ENCODE assay signal across 24 cellular contexts in genomic region chr7:90165724-90166123, GRCh38. TPM values are rescaled to one million over a fixed set of nuclear protein-coding genes. Genes with fewer than 3 reads are reported as not detected.
DNase-seq lines count a peak whose midpoint lies in the region; ATAC-seq, FAIRE-seq and TF ChIP-seq lines count a peak whose summit lies in the region.
"Had no signal": no experiment of that assay in that cellular context is flagged by ENCODE, and none has a peak within 500 bp of the region (broad histone marks: within the 10 kb centered on the region; RNA-seq: fewer than 3 reads in every experiment).

No MANE protein-coding gene starts in this region.

- H3K9me3 ChIP-seq in K562 (replicated peaks; ENCODE audit: control insufficient read depth, insufficient read depth, low read depth, low read length) = no peaks in the 10 kb centered on the region
- no peaks in the 10 kb centered on the region for H3K9me3 ChIP-seq in mucosa of rectum (ENCODE audit: control insufficient read depth in 2 of 2, low read length in 2 of 2)
- H3K9me3 ChIP-seq in effector memory CD4-positive, alpha-beta T cell (ENCODE audit: control insufficient read depth, low read length) = no peaks in the 10 kb centered on the region

- peak in 2 of 3 experiments; percentile 17 to 59 for DNase-seq in NCI-H1417 (lab: John Stamatoyannopoulos, UW)
- DNase-seq in NCI-H1417 treated with DMSO at 0.1 percent for 48 hours (lab: John Stamatoyannopoulos, UW) = no peak
- no peak for DNase-seq in K562 (ENCODE audit: extremely low read depth in 1 of 4, low spot score in 3 of 4)
- no peak for DNase-seq in effector memory CD4-positive, alpha-beta T cell
- DNase-seq in SKM-1 treated with dmso at 0.1 percent for 144 hours (lab: John Stamatoyannopoulos, UW; ENCODE audit: unreplicated experiment) = no peak
- DNase-seq: AML-193; Calu3; CD8-positive, alpha-beta memory T cell; EL; GF-D8; H7; KBM-7; MM.1S; NCI-H1048; NCI-H2081; NCI-H446; NCI-H69; NK-92 treated with Interleukin-12 subunit alpha and Interleukin-12 subunit beta, amount 100 ng/mL, for 24 hours; SIG-M5; SK-N-SH had no signal

- no TSS peak for BruUV-seq in K562 (replicated peaks; lab: Mats Ljungman, UMichigan)

- no peak overlapping the region for H3K4me3 ChIP-seq in K562
- peak overlapping the region in 1 of 2 donors; percentile 42 for H3K4me3 ChIP-seq in mucosa of rectum (ENCODE audit: low read length in 2 of 2)
- H3K4me3 ChIP-seq in effector memory CD4-positive, alpha-beta T cell (ENCODE audit: insufficient read depth, low read depth, low read length, poor library complexity, severe bottlenecking) = no peak overlapping the region

- 0% methylated on average over 2 of the region's 2 CpGs for WGBS in K562 (ENCODE audit: insufficient coverage, low coverage, missing lambda C conversion rate)

- H3K27ac ChIP-seq in K562 (ENCODE audit: extremely low read depth, low read depth, low read length) (no peak overlapping the region), mucosa of rectum (ENCODE audit: low read depth in 2 of 2, low read length in 2 of 2) (peak overlapping the region; percentile 25 to 39)
- H3K27ac ChIP-seq in effector memory CD4-positive, alpha-beta T cell (ENCODE audit: insufficient read depth, low read length, poor library complexity, severe bottlenecking) = no peak overlapping the region
- H3K27ac ChIP-seq: C4-2B had no signal

- intact Hi-C loops in K562 (cut with micrococcal nuclease) = no loop called here

- H3K4me1 ChIP-seq in K562 (replicated peaks in 1 of 2; ENCODE audit: control insufficient read depth in 2 of 2, insufficient read depth in 2 of 2, low read length in 2 of 2) (no peaks in the 10 kb centered on the region), mucosa of rectum (ENCODE audit: control insufficient read depth in 2 of 2, insufficient read depth in 2 of 2, low read length in 2 of 2) (peaks cover 0 to 10% of the 10 kb centered on the region in 2 donors)
- H3K4me1 ChIP-seq in effector memory CD4-positive, alpha-beta T cell (ENCODE audit: control insufficient read depth, insufficient read depth, low read length, poor library complexity, severe bottlenecking) = no peaks in the 10 kb centered on the region

- H4K20me1 ChIP-seq in K562 (replicated peaks; ENCODE audit: control insufficient read depth, insufficient read depth, low read length) = no peaks in the 10 kb centered on the region

- no peaks in the 10 kb centered on the region for H3K9me1 ChIP-seq in K562 (ENCODE audit: control insufficient read depth, insufficient read depth, low read length)

- FAIRE-seq in K562 (lab: Jason Lieb, UNC) = no peak
- FAIRE-seq: HepG2 had no signal

- in situ Hi-C loops in K562 (cut with MboI) = loop anchor here (5.0 kb wide), 1 partner anchor 267 kb away; no protein-coding TSS in a partner anchor

- TF ChIP-seq CTCF in K562 (IDR thresholded peaks at IDR 0.05 in 2 of 3, conservative IDR thresholded peaks at IDR 0.05 in 1 of 3; ENCODE audit: insufficient read depth in 2 of 3, low read depth in 1 of 3, low read length in 3 of 3) = no peak

- ATAC-seq in K562 = no peak
- ATAC-seq in GM21447 (IDR thresholded peaks at IDR 0.05; ENCODE audit: unreplicated experiment) = no peak
- ATAC-seq: HepG2 had no signal

- H2AFZ ChIP-seq in K562 (ENCODE audit: low read depth, low read length) = no peak overlapping the region

- H3K4me2 ChIP-seq in K562 (ENCODE audit: insufficient read depth, low read length) = no peak overlapping the region
- H3K4me2 ChIP-seq: SK-N-SH had no signal

- TF ChIP-seq EP300 in K562 (IDR thresholded peaks at IDR 0.05; ENCODE audit: low read length) = no peak

- TF ChIP-seq RAD21 in K562 (CRISPR knock-in tag; conservative IDR thresholded peaks at IDR 0.05 in 1 of 2, IDR thresholded peaks at IDR 0.05 in 1 of 2) = no peak

- TF ChIP-seq POLR2A in K562 (conservative IDR thresholded peaks at IDR 0.05) = no peak

- CTCF ChIA-PET in K562 (lab: Yijun Ruan, JAX; ENCODE audit: low intra/inter-chr PET ratio) = no interaction called here

- H3K79me2 ChIP-seq in K562 (ENCODE audit: control insufficient read depth, insufficient read depth, low read length) = no peaks in the 10 kb centered on the region

- H3K9ac ChIP-seq in K562 (ENCODE audit: insufficient read depth in 1 of 2, low read depth in 2 of 2, low read length in 2 of 2) (no peak overlapping the region), mucosa of rectum (ENCODE audit: low read depth in 1 of 2, low read length in 2 of 2) (no peak overlapping the region)
- H3K9ac ChIP-seq: SK-N-SH had no signal

- H3K36me3 ChIP-seq in K562 (ENCODE audit: control insufficient read depth, insufficient read depth, low read length) (no peaks in the 10 kb centered on the region), mucosa of rectum (ENCODE audit: control insufficient read depth in 2 of 2, insufficient read depth in 2 of 2, low read length in 2 of 2) (peaks cover 0 to 2% of the 10 kb centered on the region in 2 donors)
- no peaks in the 10 kb centered on the region for H3K36me3 ChIP-seq in effector memory CD4-positive, alpha-beta T cell (ENCODE audit: control insufficient read depth, insufficient read depth, low read length)

- H3K27me3 ChIP-seq in K562 (ENCODE audit: control insufficient read depth in 2 of 2, insufficient read depth in 2 of 2, low read length in 2 of 2) (no peaks in the 10 kb centered on the region), mucosa of rectum (ENCODE audit: control insufficient read depth in 2 of 2, insufficient read depth in 2 of 2, low read length in 2 of 2) (no peaks in the 10 kb centered on the region)
- H3K27me3 ChIP-seq in effector memory CD4-positive, alpha-beta T cell (replicated peaks; ENCODE audit: control insufficient read depth, insufficient read depth, low read length, poor library complexity, severe bottlenecking) = no peaks in the 10 kb centered on the region

- POLR2A ChIA-PET in K562 (lab: Yijun Ruan, JAX) = interaction anchor here (0.6 to 1.0 kb wide), 2 partner anchors 12 to 251 kb away, joined by 3 read pairs; no protein-coding TSS in a partner anchor

TF ChIP-seq in K562, 482 proteins besides CTCF, POLR2A, EP300 and RAD21:
- TF ChIP-seq ZNF512 (tag; IDR thresholded peaks at IDR 0.05) (no peak), HMG20B (CRISPR knock-in tag; IDR thresholded peaks at IDR 0.05) (no peak), NFIC (IDR thresholded peaks at IDR 0.05) (peak; percentile 56; the same call in 1 of the 2 replicates)
TF ChIP-seq in K562: peak in this region for 1.

RNA-seq across cellular contexts. Expression of gene STEAP1, which starts 11.5 kb away (rescaled TPM):
- 1.5 and 2.4 TPM in 2 replicates for total RNA-seq in K562 (2011; cell fraction: chromatin; rRNA removed; ENCODE audit: low replicate concordance)
- 1.2 and 3.0 TPM in 2 replicates for total RNA-seq in K562 (2011; cell fraction: nucleolus; rRNA removed)
- 2.7 and 3.3 TPM in 2 replicates for total RNA-seq in K562 (2011; cell fraction: nucleoplasm; rRNA removed)
- total RNA-seq in K562 (2014; rRNA removed) (4.1 and 5.1 TPM in 2 replicates), K562 (2014; rRNA removed; fragmentation: Illumina TruSeq; extraction: Trizol) (4.0 and 4.6 TPM in 2 replicates), K562 (2015; rRNA removed; fragmentation: Illumina TruSeq; extraction: Trizol) (3.9 and 5.0 TPM in 2 replicates), K562 (2021) (2.7 and 3.5 TPM in 2 replicates)
- polyA plus RNA-seq in K562 (2011; rRNA removed) (0.42 and 2.9 TPM in 2 replicates), K562 (2014; fragmentation: Illumina TruSeq; extraction: Trizol) (5.3 and 5.9 TPM in 2 replicates), K562 (2014; fragmentation: Nextera tagmentation; extraction: Ambion mirVana) (1 to 10 TPM; 5.3 to 5.4 TPM), K562 (2014; rRNA removed) (4.6 and 6.8 TPM in 2 replicates)
- polyA plus RNA-seq in K562 (2011; cell fraction: cytosol; rRNA removed) = 0.27 and 0.45 TPM in 2 replicates
- 0.28 and 0.90 TPM in 2 replicates for polyA plus RNA-seq in K562 (2011; cell fraction: nucleus; rRNA removed)
- 3.0 and 4.8 TPM in 2 replicates for polyA plus RNA-seq in K562 (2012)
- polyA minus RNA-seq in K562 (2011; rRNA and poly(A)+ RNA removed) = 0.60 and 1.1 TPM in 2 replicates
- polyA minus RNA-seq in K562 (2011; cell fraction: cytosol; rRNA and poly(A)+ RNA removed) = 1.3 TPM in 1 of 2 replicates, not detected in the other
- polyA minus RNA-seq in K562 (2011; cell fraction: nucleus; rRNA and poly(A)+ RNA removed) = 0.13 TPM in 1 of 2 replicates, not detected in the other
- total RNA-seq: CD8-positive, alpha-beta memory T cell had no signal
- polyA plus RNA-seq: CD8-positive, alpha-beta memory T cell had no signal

RNA-seq across cellular contexts. Expression of gene STEAP2, which starts 45.8 kb away (rescaled TPM):
- total RNA-seq in K562 (2011; cell fraction: chromatin; rRNA removed; ENCODE audit: low replicate concordance) = not detected in 2 replicates
- total RNA-seq in K562 (2011; cell fraction: nucleolus; rRNA removed) = not detected in 2 replicates
- total RNA-seq in K562 (2011; cell fraction: nucleoplasm; rRNA removed) = not detected in 2 replicates
- not detected in 2 replicates for total RNA-seq in K562 (2014; rRNA removed)
- not detected in 2 replicates for total RNA-seq in K562 (2014; rRNA removed; fragmentation: Illumina TruSeq; extraction: Trizol)
- total RNA-seq in K562 (2015; rRNA removed; fragmentation: Illumina TruSeq; extraction: Trizol) = not detected in 2 replicates
- 0.02 and 0.04 TPM in 2 replicates for total RNA-seq in K562 (2021)
- polyA plus RNA-seq in K562 (2011; rRNA removed) = not detected in 2 replicates
- polyA plus RNA-seq in K562 (2011; cell fraction: cytosol; rRNA removed) = not detected in 2 replicates
- not detected in 2 replicates for polyA plus RNA-seq in K562 (2011; cell fraction: nucleus; rRNA removed)
- 0.03 and 0.10 TPM in 2 replicates for polyA plus RNA-seq in K562 (2012)
- polyA plus RNA-seq in K562 (2014; fragmentation: Illumina TruSeq; extraction: Trizol) = not detected in 2 replicates
- under 1 TPM in 1 of 2 experiments, not detected in 1; 0.03 TPM for polyA plus RNA-seq in K562 (2014; fragmentation: Nextera tagmentation; extraction: Ambion mirVana)
- polyA plus RNA-seq in K562 (2014; rRNA removed) = not detected in 2 replicates
- not detected in 2 replicates for polyA minus RNA-seq in K562 (2011; rRNA and poly(A)+ RNA removed)
- polyA minus RNA-seq in K562 (2011; cell fraction: cytosol; rRNA and poly(A)+ RNA removed) = not detected in 2 replicates
- under 0.01 TPM in 1 of 2 replicates, not detected in the other for polyA minus RNA-seq in K562 (2011; cell fraction: nucleus; rRNA and poly(A)+ RNA removed)
- total RNA-seq: CD8-positive, alpha-beta memory T cell had no signal

Comparison
In these comparisons a context has a peak if more than half of its experiments do, and no peak if none do; other contexts are left out.
1. DNase-seq: peak in NCI-H1417 (2 of 3); none in NCI-H1417 treated with DMSO at 0.1 percent for 48 hours (single experiment), K562 (0 of 4), effector memory CD4-positive, alpha-beta T cell (0 of 3) and SKM-1 treated with dmso at 0.1 percent for 144 hours (single experiment).
2. H3K27ac ChIP-seq: peak in mucosa of rectum (2 of 2); none in K562 (single experiment) and effector memory CD4-positive, alpha-beta T cell (single experiment).